17 cellular contexts compared by ENCODE assay signal in the genomic region with DNA sequence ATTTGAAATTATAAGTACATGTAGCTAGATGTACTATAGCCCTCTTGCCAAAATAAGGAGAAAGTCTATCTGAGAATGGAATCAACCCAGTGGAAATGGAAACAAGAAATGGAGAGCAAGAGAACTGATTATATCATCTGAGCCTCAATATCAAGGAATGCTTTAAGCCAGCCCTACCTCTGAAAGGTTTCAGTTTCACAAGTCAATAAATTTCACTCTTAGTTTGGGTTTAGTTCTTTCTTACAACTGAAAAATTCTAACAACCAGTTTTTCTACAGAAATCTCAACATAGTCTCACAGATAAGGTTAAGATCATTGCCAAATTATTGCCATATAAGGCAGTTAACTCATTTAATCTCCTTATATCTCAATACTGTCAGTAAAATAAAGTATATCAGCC.
DNase-seq lines count a peak whose midpoint lies in the region; ATAC-seq, FAIRE-seq and TF ChIP-seq lines count a peak whose summit lies in the region.
"Had no signal": no experiment of that assay in that cellular context is flagged by ENCODE, and none has a peak within 500 bp of the region (broad histone marks: within the 10 kb centered on the region; RNA-seq: fewer than 3 reads in every experiment).

No MANE protein-coding gene starts in this region.

- DNase-seq in GM12891 (ENCODE audit: insufficient read length, low spot score) (no peak), GM19239 (ENCODE audit: insufficient read length, low spot score) (no peak), RPMI8226 (peak; percentile 13), left colon (no peak), sciatic nerve (ENCODE audit: low spot score) (no peak), HT-29 (ENCODE audit: low spot score) (no peak), GM10248 (ENCODE audit: extremely low spot score) (no peak)
- DNase-seq: CD4-positive, alpha-beta memory T cell; DMS79; HFFc6; IMR-90; Kasumi-1; NCI-H1930; NCI-H510A treated with DMSO at 0.1 percent for 48 hours; NCI-H82 had no signal

- CTCF ChIA-PET in GM10248 (lab: Yijun Ruan, JAX) = no interaction called here

- intact Hi-C loops in left colon (cut with DNase I, micrococcal nuclease) (no loop called here), sciatic nerve (cut with DNase I) (no loop called here)

- ATAC-seq in left colon (peak; percentile 29), sciatic nerve (no peak)
- ATAC-seq: Panc1, Right ventricle myocardium inferior had no signal

- POLR2A ChIA-PET in GM10248 (lab: Yijun Ruan, JAX) = no interaction called here

- no peak for TF ChIP-seq CTCF in GM10248 (IDR thresholded peaks at IDR 0.05; ENCODE audit: control extremely low read depth, extremely low read depth, low read depth, missing control alignments)

- FAIRE-seq in GM12891 (lab: Jason Lieb, UNC) (peak; percentile 77), GM19239 (lab: Jason Lieb, UNC) (peak; percentile 81)

- no peak for TF ChIP-seq POLR2A in GM12891 (IDR thresholded peaks at IDR 0.05; ENCODE audit: low read depth, low read length)

TF ChIP-seq in GM12891, 5 proteins besides CTCF, POLR2A, EP300 and RAD21:
- no peak for TF ChIP-seq PAX5 (IDR thresholded peaks at IDR 0.05; ENCODE audit: insufficient read depth, low read length, severe bottlenecking)
- no peak for TF ChIP-seq TAF1 (IDR thresholded peaks at IDR 0.05; ENCODE audit: low read depth, low read length)
- TF ChIP-seq POLR2AphosphoS5 (IDR thresholded peaks at IDR 0.05; ENCODE audit: low read depth, low read length) = no peak
- no peak for TF ChIP-seq SPI1 (IDR thresholded peaks at IDR 0.05; ENCODE audit: low read depth, low read length)
- no peak for TF ChIP-seq POU2F2 (IDR thresholded peaks at IDR 0.05; ENCODE audit: low read depth, low read length)
